Comparison of ENCODE assay signal across 1 cellular context in the genomic region with DNA sequence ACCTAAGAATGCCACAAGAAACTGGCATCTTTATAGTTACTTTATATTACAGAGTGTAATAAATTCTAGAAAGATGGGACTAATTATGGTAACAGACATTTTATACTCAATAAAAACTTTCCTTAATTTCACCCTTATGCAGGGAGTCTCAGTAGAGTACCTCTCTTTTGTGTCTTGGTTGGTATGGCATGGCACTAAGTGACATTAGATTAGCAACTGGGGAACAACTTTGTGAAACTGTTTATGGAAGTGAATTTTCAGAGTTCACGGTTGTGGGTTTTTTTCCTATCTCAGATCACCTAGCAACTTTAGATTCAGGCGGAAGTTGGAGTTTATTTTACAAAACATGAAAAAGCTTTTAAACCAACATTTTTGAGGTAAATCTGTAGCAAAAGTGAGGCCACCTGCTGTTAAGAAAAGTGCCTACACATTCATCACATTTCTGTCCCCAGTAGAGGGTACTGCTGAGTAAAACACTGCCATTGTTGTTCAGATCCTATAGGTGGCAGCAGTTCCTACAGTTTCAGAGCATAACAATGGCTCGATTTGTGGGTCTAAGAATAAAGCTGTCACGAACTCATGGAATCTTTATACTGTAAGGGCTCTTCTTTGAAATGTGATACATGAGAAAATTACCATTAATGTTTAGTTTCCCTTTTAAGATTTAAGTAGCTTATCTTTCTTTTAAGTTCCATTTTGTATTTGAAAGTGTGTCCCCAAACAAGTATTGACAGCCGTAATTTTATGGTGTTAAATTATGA.
TF ChIP-seq lines count a peak whose summit lies in the region.

No MANE protein-coding gene starts in this region.

TF ChIP-seq in H1, 55 proteins besides CTCF, POLR2A, EP300 and RAD21 (continued from another document):
- TF ChIP-seq, protein P1, sequence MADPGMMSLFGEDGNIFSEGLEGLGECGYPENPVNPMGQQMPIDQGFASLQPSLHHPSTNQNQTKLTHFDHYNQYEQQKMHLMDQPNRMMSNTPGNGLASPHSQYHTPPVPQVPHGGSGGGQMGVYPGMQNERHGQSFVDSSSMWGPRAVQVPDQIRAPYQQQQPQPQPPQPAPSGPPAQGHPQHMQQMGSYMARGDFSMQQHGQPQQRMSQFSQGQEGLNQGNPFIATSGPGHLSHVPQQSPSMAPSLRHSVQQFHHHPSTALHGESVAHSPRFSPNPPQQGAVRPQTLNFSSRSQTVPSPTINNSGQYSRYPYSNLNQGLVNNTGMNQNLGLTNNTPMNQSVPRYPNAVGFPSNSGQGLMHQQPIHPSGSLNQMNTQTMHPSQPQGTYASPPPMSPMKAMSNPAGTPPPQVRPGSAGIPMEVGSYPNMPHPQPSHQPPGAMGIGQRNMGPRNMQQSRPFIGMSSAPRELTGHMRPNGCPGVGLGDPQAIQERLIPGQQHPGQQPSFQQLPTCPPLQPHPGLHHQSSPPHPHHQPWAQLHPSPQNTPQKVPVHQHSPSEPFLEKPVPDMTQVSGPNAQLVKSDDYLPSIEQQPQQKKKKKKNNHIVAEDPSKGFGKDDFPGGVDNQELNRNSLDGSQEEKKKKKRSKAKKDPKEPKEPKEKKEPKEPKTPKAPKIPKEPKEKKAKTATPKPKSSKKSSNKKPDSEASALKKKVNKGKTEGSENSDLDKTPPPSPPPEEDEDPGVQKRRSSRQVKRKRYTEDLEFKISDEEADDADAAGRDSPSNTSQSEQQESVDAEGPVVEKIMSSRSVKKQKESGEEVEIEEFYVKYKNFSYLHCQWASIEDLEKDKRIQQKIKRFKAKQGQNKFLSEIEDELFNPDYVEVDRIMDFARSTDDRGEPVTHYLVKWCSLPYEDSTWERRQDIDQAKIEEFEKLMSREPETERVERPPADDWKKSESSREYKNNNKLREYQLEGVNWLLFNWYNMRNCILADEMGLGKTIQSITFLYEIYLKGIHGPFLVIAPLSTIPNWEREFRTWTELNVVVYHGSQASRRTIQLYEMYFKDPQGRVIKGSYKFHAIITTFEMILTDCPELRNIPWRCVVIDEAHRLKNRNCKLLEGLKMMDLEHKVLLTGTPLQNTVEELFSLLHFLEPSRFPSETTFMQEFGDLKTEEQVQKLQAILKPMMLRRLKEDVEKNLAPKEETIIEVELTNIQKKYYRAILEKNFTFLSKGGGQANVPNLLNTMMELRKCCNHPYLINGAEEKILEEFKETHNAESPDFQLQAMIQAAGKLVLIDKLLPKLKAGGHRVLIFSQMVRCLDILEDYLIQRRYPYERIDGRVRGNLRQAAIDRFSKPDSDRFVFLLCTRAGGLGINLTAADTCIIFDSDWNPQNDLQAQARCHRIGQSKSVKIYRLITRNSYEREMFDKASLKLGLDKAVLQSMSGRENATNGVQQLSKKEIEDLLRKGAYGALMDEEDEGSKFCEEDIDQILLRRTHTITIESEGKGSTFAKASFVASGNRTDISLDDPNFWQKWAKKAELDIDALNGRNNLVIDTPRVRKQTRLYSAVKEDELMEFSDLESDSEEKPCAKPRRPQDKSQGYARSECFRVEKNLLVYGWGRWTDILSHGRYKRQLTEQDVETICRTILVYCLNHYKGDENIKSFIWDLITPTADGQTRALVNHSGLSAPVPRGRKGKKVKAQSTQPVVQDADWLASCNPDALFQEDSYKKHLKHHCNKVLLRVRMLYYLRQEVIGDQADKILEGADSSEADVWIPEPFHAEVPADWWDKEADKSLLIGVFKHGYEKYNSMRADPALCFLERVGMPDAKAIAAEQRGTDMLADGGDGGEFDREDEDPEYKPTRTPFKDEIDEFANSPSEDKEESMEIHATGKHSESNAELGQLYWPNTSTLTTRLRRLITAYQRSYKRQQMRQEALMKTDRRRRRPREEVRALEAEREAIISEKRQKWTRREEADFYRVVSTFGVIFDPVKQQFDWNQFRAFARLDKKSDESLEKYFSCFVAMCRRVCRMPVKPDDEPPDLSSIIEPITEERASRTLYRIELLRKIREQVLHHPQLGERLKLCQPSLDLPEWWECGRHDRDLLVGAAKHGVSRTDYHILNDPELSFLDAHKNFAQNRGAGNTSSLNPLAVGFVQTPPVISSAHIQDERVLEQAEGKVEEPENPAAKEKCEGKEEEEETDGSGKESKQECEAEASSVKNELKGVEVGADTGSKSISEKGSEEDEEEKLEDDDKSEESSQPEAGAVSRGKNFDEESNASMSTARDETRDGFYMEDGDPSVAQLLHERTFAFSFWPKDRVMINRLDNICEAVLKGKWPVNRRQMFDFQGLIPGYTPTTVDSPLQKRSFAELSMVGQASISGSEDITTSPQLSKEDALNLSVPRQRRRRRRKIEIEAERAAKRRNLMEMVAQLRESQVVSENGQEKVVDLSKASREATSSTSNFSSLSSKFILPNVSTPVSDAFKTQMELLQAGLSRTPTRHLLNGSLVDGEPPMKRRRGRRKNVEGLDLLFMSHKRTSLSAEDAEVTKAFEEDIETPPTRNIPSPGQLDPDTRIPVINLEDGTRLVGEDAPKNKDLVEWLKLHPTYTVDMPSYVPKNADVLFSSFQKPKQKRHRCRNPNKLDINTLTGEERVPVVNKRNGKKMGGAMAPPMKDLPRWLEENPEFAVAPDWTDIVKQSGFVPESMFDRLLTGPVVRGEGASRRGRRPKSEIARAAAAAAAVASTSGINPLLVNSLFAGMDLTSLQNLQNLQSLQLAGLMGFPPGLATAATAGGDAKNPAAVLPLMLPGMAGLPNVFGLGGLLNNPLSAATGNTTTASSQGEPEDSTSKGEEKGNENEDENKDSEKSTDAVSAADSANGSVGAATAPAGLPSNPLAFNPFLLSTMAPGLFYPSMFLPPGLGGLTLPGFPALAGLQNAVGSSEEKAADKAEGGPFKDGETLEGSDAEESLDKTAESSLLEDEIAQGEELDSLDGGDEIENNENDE (IDR thresholded peaks at IDR 0.05; ENCODE audit: insufficient replicate concordance, low read length) = peak; percentile 75
- no peak for TF ChIP-seq ASH2L (IDR thresholded peaks at IDR 0.05; ENCODE audit: low read length)
- 0 out of 2 replicates have a peak, but pooled peaks have one; percentile 34 for TF ChIP-seq SP1 (IDR thresholded peaks at IDR 0.05; ENCODE audit: low read depth, low read length)
- TF ChIP-seq KDM5A (IDR thresholded peaks at IDR 0.05; ENCODE audit: low read length) = no peak
- TF ChIP-seq TEAD4 (IDR thresholded peaks at IDR 0.05; ENCODE audit: low read depth, low read length) = peak; percentile 69
- peak; percentile 40; the same call in 1 of the 2 replicates for TF ChIP-seq MAFK (IDR thresholded peaks at IDR 0.05; ENCODE audit: low read depth, low read length)
- TF ChIP-seq CBX8 (IDR thresholded peaks at IDR 0.05; ENCODE audit: borderline replicate concordance, low read depth, low read length) = no peak
- no peak for TF ChIP-seq HDAC2 (IDR thresholded peaks at IDR 0.05; ENCODE audit: borderline replicate concordance in 1 of 2, low read depth in 2 of 2, low read length in 2 of 2)
- TF ChIP-seq NRF1 (IDR thresholded peaks at IDR 0.05; ENCODE audit: low read depth, low read length) = no peak
- no peak for TF ChIP-seq CTBP2 (IDR thresholded peaks at IDR 0.05; ENCODE audit: borderline replicate concordance, insufficient read depth, insufficient read length, low read length)
- TF ChIP-seq, protein P2, sequence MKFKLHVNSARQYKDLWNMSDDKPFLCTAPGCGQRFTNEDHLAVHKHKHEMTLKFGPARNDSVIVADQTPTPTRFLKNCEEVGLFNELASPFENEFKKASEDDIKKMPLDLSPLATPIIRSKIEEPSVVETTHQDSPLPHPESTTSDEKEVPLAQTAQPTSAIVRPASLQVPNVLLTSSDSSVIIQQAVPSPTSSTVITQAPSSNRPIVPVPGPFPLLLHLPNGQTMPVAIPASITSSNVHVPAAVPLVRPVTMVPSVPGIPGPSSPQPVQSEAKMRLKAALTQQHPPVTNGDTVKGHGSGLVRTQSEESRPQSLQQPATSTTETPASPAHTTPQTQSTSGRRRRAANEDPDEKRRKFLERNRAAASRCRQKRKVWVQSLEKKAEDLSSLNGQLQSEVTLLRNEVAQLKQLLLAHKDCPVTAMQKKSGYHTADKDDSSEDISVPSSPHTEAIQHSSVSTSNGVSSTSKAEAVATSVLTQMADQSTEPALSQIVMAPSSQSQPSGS (IDR thresholded peaks at IDR 0.05; ENCODE audit: low read length) = peak; percentile 66; the same call in 1 of the 2 replicates
- TF ChIP-seq BRCA1 (IDR thresholded peaks at IDR 0.05; ENCODE audit: low read depth, low read length) = no peak
- TF ChIP-seq GTF2F1 (IDR thresholded peaks at IDR 0.05; ENCODE audit: borderline replicate concordance, low read depth, low read length) = no peak
- TF ChIP-seq JUND (IDR thresholded peaks at IDR 0.05; ENCODE audit: low read length) = peak; percentile 77
- no peak for TF ChIP-seq EZH2 (IDR thresholded peaks at IDR 0.05; ENCODE audit: low read depth, low read length, severe bottlenecking)
- TF ChIP-seq CREB1 (IDR thresholded peaks at IDR 0.05) = peak; percentile 39; the same call in 1 of the 2 replicates
- TF ChIP-seq POLR2AphosphoS5 (IDR thresholded peaks at IDR 0.05; ENCODE audit: low read depth, low read length) = no peak
- TF ChIP-seq RNF2 (IDR thresholded peaks at IDR 0.05; ENCODE audit: borderline replicate concordance, low read depth, low read length, missing control alignments, poor library complexity, severe bottlenecking) = no peak
- TF ChIP-seq SIN3A (conservative IDR thresholded peaks at IDR 0.05 in 1 of 2, IDR thresholded peaks at IDR 0.05 in 1 of 2; ENCODE audit: low read depth in 1 of 2, low read length in 2 of 2) = no peak
- TF ChIP-seq, protein P3, sequence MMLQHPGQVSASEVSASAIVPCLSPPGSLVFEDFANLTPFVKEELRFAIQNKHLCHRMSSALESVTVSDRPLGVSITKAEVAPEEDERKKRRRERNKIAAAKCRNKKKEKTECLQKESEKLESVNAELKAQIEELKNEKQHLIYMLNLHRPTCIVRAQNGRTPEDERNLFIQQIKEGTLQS (IDR thresholded peaks at IDR 0.05; ENCODE audit: insufficient read depth, low read depth, low read length) = 0 out of 2 replicates have a peak, but pooled peaks have one; percentile 57
